ENCODE assay signal across 8 cellular contexts in the genomic region with DNA sequence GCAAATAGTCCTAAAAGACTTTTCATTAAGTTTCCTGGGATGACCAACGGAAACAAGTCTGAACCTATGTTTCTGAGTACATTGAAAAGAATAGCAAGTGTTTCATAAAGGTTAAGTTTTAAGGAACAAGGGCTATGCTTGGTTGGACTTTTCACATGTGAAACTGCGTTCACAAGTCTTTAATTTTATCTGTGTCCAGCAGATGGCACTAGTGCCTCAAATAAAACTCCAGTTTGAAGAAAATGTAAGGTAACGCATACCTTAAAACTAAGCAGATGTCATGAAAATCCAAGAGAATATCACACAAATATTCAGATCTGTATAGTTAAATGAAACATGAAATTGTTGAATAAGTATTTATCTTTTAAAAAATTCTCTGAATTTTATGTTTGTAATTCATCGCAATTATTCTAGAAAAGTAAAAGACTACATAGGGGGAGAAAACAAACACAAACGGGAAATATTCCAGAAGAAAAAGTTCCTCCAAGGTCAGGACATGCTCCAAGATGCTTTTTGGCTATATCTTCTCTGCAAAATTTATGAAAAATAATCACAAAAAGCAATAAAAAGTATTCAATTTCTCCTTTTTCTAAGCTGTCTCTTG.
DNase-seq lines count a peak whose midpoint lies in the region; ATAC-seq and TF ChIP-seq lines count a peak whose summit lies in the region.

No MANE protein-coding gene starts in this region.

- intact Hi-C loops in Right ventricle myocardium superior (cut with DNase I): no loop called here

- no peak overlapping the region for H3K4me3 Mint-ChIP-seq in neural crest cell

- no peaks in the 10 kb centered on the region; the same call in 1 of the 2 replicates for H4K20me1 ChIP-seq in KMS-11 (ENCODE audit: insufficient read depth)

- H3K9me3 ChIP-seq in cardiac muscle cell (ENCODE audit: low read depth): no peaks in the 10 kb centered on the region

- no peak overlapping the region for H3K4me2 ChIP-seq in KMS-11

- H3K36me3 Mint-ChIP-seq in neural crest cell (ENCODE audit: low read depth): peaks cover 2% of the 10 kb centered on the region

- DNase-seq in cardiac muscle cell (ENCODE audit: low read depth in 1 of 2, low spot score in 1 of 2): peak; percentile 71 to 86
- DNase-seq in Right ventricle myocardium superior: no peak
- DNase-seq in SHP77 treated with DMSO at 0.1 percent for 48 hours (lab: John Stamatoyannopoulos, UW): peak; percentile 2
- DNase-seq in epidermal melanocyte (ENCODE audit: insufficient read length, low spot score): peak; percentile 20
- peak; percentile 41 for DNase-seq in neural crest cell (ENCODE audit: low read depth, low spot score)
- no peak for DNase-seq in amniotic stem cell (lab: John Stamatoyannopoulos, UW)

- H3K9me3 Mint-ChIP-seq in neural crest cell: no peaks in the 10 kb centered on the region

- H2AFZ ChIP-seq in KMS-11 (ENCODE audit: low read depth): peak overlapping the region; percentile 35; the same call in 1 of the 2 replicates

- TF ChIP-seq CTCF in cardiac muscle cell (IDR thresholded peaks at IDR 0.05; ENCODE audit: low read depth, low read length) (peak; percentile 50), KMS-11 (conservative IDR thresholded peaks at IDR 0.05; ENCODE audit: low read depth, low read length) (peak; percentile 91), neural crest cell (conservative IDR thresholded peaks at IDR 0.05) (peak; percentile 85)

- H3K4me1 Mint-ChIP-seq in neural crest cell: peaks cover 29% of the 10 kb centered on the region

- H3K36me3 ChIP-seq in cardiac muscle cell (no peaks in the 10 kb centered on the region), KMS-11 (ENCODE audit: insufficient read depth) (no peaks in the 10 kb centered on the region)

- H3K4me1 ChIP-seq in cardiac muscle cell (ENCODE audit: low read depth) (no peaks in the 10 kb centered on the region), KMS-11 (ENCODE audit: low read depth, poor library complexity, severe bottlenecking) (peaks cover 5% of the 10 kb centered on the region)

- no peak overlapping the region for H3K9ac ChIP-seq in KMS-11

- no peaks in the 10 kb centered on the region for H3K79me2 ChIP-seq in KMS-11 (ENCODE audit: insufficient read depth, low read depth)

- H3K4me3 ChIP-seq in cardiac muscle cell (no peak overlapping the region), KMS-11 (IDR thresholded peaks at IDR 0.05; ENCODE audit: insufficient read depth, low read depth, low read length) (no peak overlapping the region)

- H3K27ac ChIP-seq in cardiac muscle cell: no peak overlapping the region
- no peak overlapping the region for H3K27ac ChIP-seq in KMS-11

- no peak overlapping the region for H3K27ac Mint-ChIP-seq in neural crest cell (ENCODE audit: unreplicated experiment)

- ATAC-seq in Right ventricle myocardium superior (ENCODE audit: poor library complexity) (no peak), GM21515 (IDR thresholded peaks at IDR 0.05; ENCODE audit: unreplicated experiment) (peak; percentile 70)

- no peaks in the 10 kb centered on the region for H3K27me3 Mint-ChIP-seq in neural crest cell (ENCODE audit: low read depth)

- no peaks in the 10 kb centered on the region for H3K27me3 ChIP-seq in cardiac muscle cell
- no peaks in the 10 kb centered on the region for H3K27me3 ChIP-seq in KMS-11 (ENCODE audit: insufficient read depth, low read depth)

Comparison
In these comparisons a context has a peak if more than half of its experiments do, and no peak if none do; other contexts are left out.
1. DNase-seq: peak in cardiac muscle cell (2 of 2), SHP77 treated with DMSO at 0.1 percent for 48 hours (single experiment), epidermal melanocyte (single experiment) and neural crest cell (single experiment); none in Right ventricle myocardium superior (single experiment) and amniotic stem cell (single experiment).
2. Peak in every context shown above with its lines, with median percentiles within 50 percentile points of each other: CTCF ChIP-seq.